In genomic region chr17:70454377-70454776, GRCh38 we compare ENCODE assay signal across 32 cellular contexts.
"Had no signal": no experiment of that assay in that cellular context is flagged by ENCODE, and none has a peak within 500 bp of the region (broad histone marks: within the 10 kb centered on the region; RNA-seq: fewer than 3 reads in every experiment).

No MANE protein-coding gene starts in this region.

- H3K9me3 ChIP-seq: adrenal gland, body of pancreas, breast epithelium had no signal

- H3K36me3 ChIP-seq: adrenal gland, brain microvascular endothelial cell, breast epithelium had no signal

- ATAC-seq: activated CD8-positive, alpha-beta T cell treated with anti-CD3 and anti-CD28 coated beads for 36 hours; activated naive CD4-positive, alpha-beta T cell treated with anti-CD3 and anti-CD28 coated beads, Interleukin-2, amount 50 U/mL, for 72 hours; activated T-cell treated with anti-CD3 and anti-CD28 coated beads, Interleukin-2, amount 50 U/mL, for 4 hours; activated T-cell treated with anti-CD3 and anti-CD28 coated beads, Interleukin-2, amount 50 U/mL, for 72 hours; activated T-helper 17 cell treated with anti-CD3 and anti-CD28 coated beads, Interleukin-2, amount 50 U/mL, for 72 hours; body of pancreas had no signal

- H3K4me1 ChIP-seq: adrenal gland, body of pancreas, breast epithelium had no signal

- H3K27ac ChIP-seq: adrenal gland, body of pancreas, brain microvascular endothelial cell, breast epithelium, VCaP had no signal

- H3K27me3 ChIP-seq: adrenal gland, body of pancreas, brain microvascular endothelial cell, breast epithelium had no signal

- H3K4me3 ChIP-seq: adrenal gland, body of pancreas, breast epithelium had no signal

- DNase-seq: activated B cell treated with CpG ODN at 0.5 μM for 24 hours; activated CD4-positive, alpha-beta memory T cell treated with anti-CD3 and anti-CD28 coated beads for 36 hours; activated CD4-positive, alpha-beta T cell treated with anti-CD3 and anti-CD28 coated beads for 4 hours; activated CD4-positive, alpha-beta T cell treated with anti-CD3 and anti-CD28 coated beads, Interleukin-2, amount 10 ng/mL, durations not matched to agents 24 days and 14 days; activated CD4-positive, alpha-beta T cell treated with anti-CD3 and anti-CD28 coated beads, Interleukin-2, amount 50 U/mL, for 1 hour; activated CD4-positive, alpha-beta T cell treated with anti-CD3 and anti-CD28 coated beads, Interleukin-2, amount 50 U/mL, for 4 hours; activated CD4-positive, CD25-positive, alpha-beta regulatory T cell treated with anti-CD3 and anti-CD28 coated beads, Interleukin-2, amount 50 U/mL, for 72 hours; activated CD8-positive, alpha-beta memory T cell treated with anti-CD3 and anti-CD28 coated beads, Interleukin-2, amount 50 U/mL, for 4 hours; activated CD8-positive, alpha-beta T cell treated with anti-CD3 and anti-CD28 coated beads for 36 hours; activated effector memory CD4-positive, alpha-beta T cell treated with anti-CD3 and anti-CD28 coated beads, Interleukin-2, amount 50 U/mL, for 16 hours; activated gamma-delta T cell treated with Interleukin-2 at 50 U/mL for 16 hours; activated naive CD4-positive, alpha-beta T cell; activated naive CD4-positive, alpha-beta T cell treated with anti-CD3 and anti-CD28 coated beads for 36 hours; activated naive CD4-positive, alpha-beta T cell treated with anti-CD3 and anti-CD28 coated beads, Interleukin-2, amount 50 U/mL, for 16 hours; activated naive CD8-positive, alpha-beta T cell treated with anti-CD3 and anti-CD28 coated beads for 36 hours; activated T-cell treated with anti-CD3 and anti-CD28 coated beads for 4 hours; activated T-cell treated with anti-CD3 and anti-CD28 coated beads, Interleukin-2, amount 50 U/mL, for 1 hour; activated T-cell treated with anti-CD3 and anti-CD28 coated beads, Interleukin-2, amount 50 U/mL, for 4 hours; activated T-cell treated with anti-CD3 and anti-CD28 coated beads, Interleukin-2, amount 50 U/mL, for 72 hours; adrenal gland; amniotic stem cell; aorta; body of pancreas; brain microvascular endothelial cell; central memory CD4-positive, alpha-beta T cell; T-helper 1 cell; T-helper 2 cell; T-helper 9 cell had no signal
